15 cellular contexts compared by ENCODE assay signal in genomic region chr16:87350681-87351319, GRCh38. TPM values are rescaled to one million over a fixed set of nuclear protein-coding genes. Genes with fewer than 3 reads are reported as not detected.
DNase-seq lines count a peak whose midpoint lies in the region; ATAC-seq and TF ChIP-seq lines count a peak whose summit lies in the region.
"Had no signal": no experiment of that assay in that cellular context is flagged by ENCODE, and none has a peak within 500 bp of the region (broad histone marks: within the 10 kb centered on the region; RNA-seq: fewer than 3 reads in every experiment).

No MANE protein-coding gene starts in this region.

- no peaks in the 10 kb centered on the region for H3K9me3 ChIP-seq in mucosa of descending colon

- H3K4me3 Mint-ChIP-seq in stimulated activated naive CD8-positive, alpha-beta T cell treated with anti-CD3 and anti-CD28 coated beads, Interleukin-15, Interleukin-2, amounts not matched to agents 100 ng/mL and 50 ng/mL, for 24 hours, result no peak overlapping the region
- H3K4me3 Mint-ChIP-seq: activated B cell treated with CpG ODN at 0.5 μM for 24 hours, naive B cell had no signal

- H3K36me3 Mint-ChIP-seq in stimulated activated naive CD8-positive, alpha-beta T cell treated with anti-CD3 and anti-CD28 coated beads, Interleukin-15, Interleukin-2, amounts not matched to agents 100 ng/mL and 50 ng/mL, for 24 hours (ENCODE audit: low read depth), result peaks cover 18% of the 10 kb centered on the region

- intact Hi-C loops in mucosa of descending colon (cut with DNase I, micrococcal nuclease), result no loop called here

- H3K27ac Mint-ChIP-seq in stimulated activated naive CD8-positive, alpha-beta T cell treated with anti-CD3 and anti-CD28 coated beads, Interleukin-15, Interleukin-2, amounts not matched to agents 100 ng/mL and 50 ng/mL, for 24 hours, result peak overlapping the region; percentile 21
- H3K27ac Mint-ChIP-seq: activated B cell treated with CpG ODN at 0.5 μM for 24 hours, naive B cell had no signal

- no peak for ATAC-seq in stimulated activated naive CD8-positive, alpha-beta T cell treated with anti-CD3 and anti-CD28 coated beads, Interleukin-15, Interleukin-2, amounts not matched to agents 100 U/mL and 50 U/mL, for 24 hours
- peak; percentile 9 for ATAC-seq in mucosa of descending colon
- ATAC-seq in HG02973 (IDR thresholded peaks at IDR 0.05; ENCODE audit: unreplicated experiment), result no peak
- no peak for ATAC-seq in GM18909 (IDR thresholded peaks at IDR 0.05; ENCODE audit: poor library complexity, unreplicated experiment)
- ATAC-seq in HG02588 (IDR thresholded peaks at IDR 0.05; ENCODE audit: unreplicated experiment), result no peak

- H3K9me3 Mint-ChIP-seq in stimulated activated naive CD8-positive, alpha-beta T cell treated with anti-CD3 and anti-CD28 coated beads, Interleukin-15, Interleukin-2, amounts not matched to agents 100 ng/mL and 50 ng/mL, for 24 hours, result no peaks in the 10 kb centered on the region
- H3K9me3 Mint-ChIP-seq: activated B cell treated with CpG ODN at 0.5 μM for 24 hours, naive B cell had no signal

- H3K36me3 ChIP-seq in mucosa of descending colon (ENCODE audit: low read depth), result no peaks in the 10 kb centered on the region

- TF ChIP-seq CTCF in mucosa of descending colon (IDR thresholded peaks at IDR 0.05), result no peak

- no peaks in the 10 kb centered on the region for H3K27me3 Mint-ChIP-seq in stimulated activated naive CD8-positive, alpha-beta T cell treated with anti-CD3 and anti-CD28 coated beads, Interleukin-15, Interleukin-2, amounts not matched to agents 100 ng/mL and 50 ng/mL, for 24 hours
- H3K27me3 Mint-ChIP-seq: activated B cell treated with CpG ODN at 0.5 μM for 24 hours, naive B cell had no signal

- no peak for DNase-seq in stimulated activated naive CD8-positive, alpha-beta T cell treated with anti-CD3 and anti-CD28 coated beads, Interleukin-15, Interleukin-2, amounts not matched to agents 100 U/mL and 50 U/mL, for 24 hours
- DNase-seq in epidermal melanocyte (ENCODE audit: insufficient read length, low spot score), result peak; percentile 38
- DNase-seq in mucosa of descending colon, result no peak
- no peak for DNase-seq in stimulated activated CD4-positive, alpha-beta T cell treated with anti-CD3 and anti-CD28 coated beads, Interleukin-4, amount 100 ng/mL, for 24 hours
- DNase-seq: activated B cell treated with CpG ODN at 0.5 μM for 24 hours, DMS79 treated with DMSO at 0.1 percent for 48 hours, erythroblast, KBM-7, naive B cell, NCI-H1694 had no signal

- peaks cover under 1% of the 10 kb centered on the region for H3K4me1 Mint-ChIP-seq in stimulated activated naive CD8-positive, alpha-beta T cell treated with anti-CD3 and anti-CD28 coated beads, Interleukin-15, Interleukin-2, amounts not matched to agents 100 ng/mL and 50 ng/mL, for 24 hours (ENCODE audit: low read depth)

- H3K4me3 ChIP-seq in mucosa of descending colon, result no peak overlapping the region
- H3K4me3 ChIP-seq: SK-N-MC had no signal

- H3K4me1 ChIP-seq in mucosa of descending colon (ENCODE audit: low read depth), result peaks cover under 1% of the 10 kb centered on the region

RNA-seq across cellular contexts. Expression of gene FBXO31, which starts 32.8 kb away (rescaled TPM):
- 100 to 1,000 TPM in 1 of 3 donors, 10 to 100 TPM in 2; 54.2 to 104 (median 63.9) TPM for total RNA-seq in mucosa of descending colon

RNA-seq across cellular contexts. Expression of gene C16orf95, which starts 33.6 kb away (rescaled TPM):
- total RNA-seq in mucosa of descending colon, result 1 to 10 TPM; 2.5 to 4.2 (median 3.0) TPM

RNA-seq across cellular contexts. Expression of gene MAP1LC3B, which starts 41.3 kb away (rescaled TPM):
- 10 to 100 TPM; 66.5 to 82.9 (median 67.3) TPM for total RNA-seq in mucosa of descending colon
